Comparison of ENCODE assay signal across 8 cellular contexts in the genomic region with DNA sequence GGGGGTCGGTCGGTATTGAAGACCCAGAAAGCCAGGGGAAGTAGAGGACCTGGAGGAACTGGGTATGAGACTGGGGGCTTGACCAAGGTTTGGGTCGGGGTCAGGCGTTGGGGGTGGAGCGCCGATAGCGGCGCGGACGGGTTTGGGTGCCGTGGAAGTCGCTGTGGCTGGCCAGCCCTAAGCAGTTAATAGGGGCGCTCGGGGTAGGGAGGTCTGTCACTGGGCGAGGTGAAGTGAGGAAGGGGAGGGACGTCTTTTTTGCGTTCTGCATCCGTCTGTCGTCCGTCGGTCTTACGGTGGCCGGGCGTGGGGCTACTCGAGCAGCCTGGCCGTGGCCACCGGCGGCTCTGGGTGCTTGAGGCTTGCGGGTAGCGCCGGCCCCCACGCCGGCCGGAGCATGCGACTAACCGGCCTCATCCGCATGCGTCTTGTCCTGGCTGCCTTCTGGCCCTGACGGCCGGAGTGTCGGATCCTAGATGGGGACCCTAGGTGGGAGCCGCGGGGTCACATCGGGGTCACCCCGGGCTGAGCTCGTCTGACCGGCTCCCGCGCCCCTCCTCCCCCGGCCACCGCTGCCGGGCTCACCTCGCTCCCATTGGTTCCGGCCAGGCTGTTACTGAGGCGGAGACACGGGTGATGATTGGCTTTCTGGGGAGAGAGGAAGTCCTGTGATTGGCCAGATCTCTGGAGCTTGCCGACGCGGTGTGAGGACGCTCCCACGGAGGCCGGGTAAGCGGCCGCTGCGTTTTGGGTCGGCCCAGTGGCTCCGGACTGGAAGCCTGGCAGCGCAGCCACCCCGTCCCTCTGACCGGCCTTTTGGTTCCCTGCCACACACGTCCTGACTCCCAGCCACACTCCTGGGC. TPM values are rescaled to one million over a fixed set of nuclear protein-coding genes. Genes with fewer than 3 reads are reported as not detected.
A peak's percentile ranks its signal among the peaks of the same experiment; 100 is the strongest.
DNase-seq lines count a peak whose midpoint lies in the region; ATAC-seq, FAIRE-seq and TF ChIP-seq lines count a peak whose summit lies in the region.

No MANE protein-coding gene starts in this region.

- TF ChIP-seq EP300 in upper lobe of left lung (IDR thresholded peaks at IDR 0.05), result no peak

- no peaks in the 10 kb centered on the region for H3K27me3 ChIP-seq in pancreas
- no peaks in the 10 kb centered on the region for H3K27me3 ChIP-seq in upper lobe of left lung

- H3K27ac ChIP-seq in adipose tissue (ENCODE audit: low read depth, low read length) (peak overlapping the region; percentile 99), pancreas (peak overlapping the region; percentile 90 to 99 (median 96)), upper lobe of left lung (peak overlapping the region; percentile 99 to 100 (median 100))

- TF ChIP-seq CTCF in GM10248 (IDR thresholded peaks at IDR 0.05; ENCODE audit: control extremely low read depth, extremely low read depth, low read depth, missing control alignments), result no peak
- TF ChIP-seq CTCF in pancreas (IDR thresholded peaks at IDR 0.05), result no peak
- TF ChIP-seq CTCF in upper lobe of left lung (IDR thresholded peaks at IDR 0.05), result no peak

- no peak for FAIRE-seq in pancreas (lab: Jason Lieb, UNC)

- POLR2A ChIA-PET in GM10248 (lab: Yijun Ruan, JAX) (interaction anchor here (0.5 to 1.4 kb wide), 9 partner anchors 13 to 546 kb away, joined by 3 to 14 read pairs (median 3); a partner anchor contains a TSS), HEK293T (lab: Yijun Ruan, JAX) (interaction anchor here (0.7 to 1.4 kb wide), 7 partner anchors 9 to 128 kb away, joined by 3 to 14 read pairs (median 5); a partner anchor contains a TSS)

- 0% methylated on average over 68 to 71 of the region's 71 CpGs for WGBS in adipose tissue, 3 donors
- 0% methylated on average over 68 to 71 of the region's 71 CpGs for WGBS in pancreas, 2 donors
- 0 to 1% methylated on average over 30 to 66 of the region's 71 CpGs for WGBS in upper lobe of left lung, 2 donors

- peak; percentile 49 to 72 (median 67) for ATAC-seq in pancreas
- peak; percentile 72 to 86 for ATAC-seq in upper lobe of left lung (ENCODE audit: low FRiP score in 2 of 2)

- H3K36me3 ChIP-seq in pancreas (peaks cover 0 to 17% (median 6%) of the 10 kb centered on the region in 3 donors), upper lobe of left lung (peaks cover 26 to 46% (median 44%) of the 10 kb centered on the region in 4 donors)

- TF ChIP-seq POLR2A in upper lobe of left lung (IDR thresholded peaks at IDR 0.05), result peak in 3 of 4 donors; percentile 47 to 81 (median 78)

- peak; percentile 92 for DNase-seq in GM10248 (ENCODE audit: extremely low spot score)
- peak; percentile 84 for DNase-seq in HEK293T (ENCODE audit: extremely low spot score)
- peak; percentile 77 for DNase-seq in NCI-H1048 (lab: John Stamatoyannopoulos, UW)
- peak; percentile 95 for DNase-seq in SW480 (ENCODE audit: low spot score)
- DNase-seq in cardiac septum (ENCODE audit: low spot score), result peak; percentile 96
- peak; percentile 89 to 95 (median 90) for DNase-seq in pancreas
- DNase-seq in upper lobe of left lung, result peak; percentile 95

- H3K4me3 ChIP-seq in pancreas, result peak overlapping the region; percentile 56 to 71 (median 61)
- peak overlapping the region; percentile 82 to 90 (median 87) for H3K4me3 ChIP-seq in upper lobe of left lung

- H3K4me1 ChIP-seq in pancreas (peaks cover 13 to 18% (median 17%) of the 10 kb centered on the region in 3 donors), upper lobe of left lung (peaks cover 20 to 52% (median 30%) of the 10 kb centered on the region in 4 donors)

- intact Hi-C loops in cardiac septum (cut with DNase I), result loop anchor here (5.0 kb wide), 2 partner anchors 43 to 442 kb away; a partner anchor contains a TSS
- intact Hi-C loops in pancreas (cut with DNase I), result no loop called here

- CTCF ChIA-PET in GM10248 (lab: Yijun Ruan, JAX) (interaction anchor here (0.7 to 2.1 kb wide), 10 partner anchors 9 to 145 kb away, joined by 3 to 19 read pairs (median 5); a partner anchor contains a TSS), HEK293T (lab: Yijun Ruan, JAX) (interaction anchor here (1.1 to 1.4 kb wide), 3 partner anchors 11 to 101 kb away, joined by 3 to 4 read pairs (median 3); a partner anchor contains a TSS)

- H3K9me3 ChIP-seq in pancreas, result no peaks in the 10 kb centered on the region
- H3K9me3 ChIP-seq in upper lobe of left lung, result no peaks in the 10 kb centered on the region

TF ChIP-seq in HEK293T, 16 proteins besides CTCF, POLR2A, EP300 and RAD21:
- TF ChIP-seq NFRKB (IDR thresholded peaks at IDR 0.05) (no peak), LEF1 (IDR thresholded peaks at IDR 0.05; ENCODE audit: borderline replicate concordance) (no peak), L3MBTL2 (conservative IDR thresholded peaks at IDR 0.05) (0 out of 2 replicates have a peak, but pooled peaks have one; percentile 30), TARDBP (IDR thresholded peaks at IDR 0.05) (peak; percentile 22; the same call in 1 of the 2 replicates), HDGF (IDR thresholded peaks at IDR 0.05; ENCODE audit: borderline replicate concordance) (no peak)

RNA-seq across cellular contexts. Expression of a gene that starts 10.3 kb away (rescaled TPM):
- polyA plus RNA-seq in adipose tissue, result 10 to 100 TPM; 10.4 to 85.7 (median 77.4) TPM
- total RNA-seq in cardiac septum, result 14.7 TPM
- total RNA-seq in pancreas, result 1 to 10 TPM; 2.1 to 4.2 (median 2.4) TPM
- 10 to 100 TPM; 21.6 to 28.5 TPM for polyA plus RNA-seq in pancreas
- total RNA-seq in upper lobe of left lung, result 10 to 100 TPM in 2 of 6 donors, 1 to 10 TPM in 3, not detected in 1; 1.6 to 16.1 (median 9.3) TPM

RNA-seq across cellular contexts. Expression of a gene that starts 10.5 kb away (rescaled TPM):
- polyA plus RNA-seq in adipose tissue, result 10 to 100 TPM in 2 of 3 donors, 1 to 10 TPM in 1; 4.6 to 44.6 (median 21.6) TPM
- 22.1 TPM for total RNA-seq in cardiac septum
- 10 to 100 TPM; 14.9 to 23.7 (median 17.3) TPM for total RNA-seq in pancreas
- 10 to 100 TPM in 1 of 2 donors, 1 to 10 TPM in 1; 8.9 to 15.3 TPM for polyA plus RNA-seq in pancreas
- total RNA-seq in upper lobe of left lung, result 10 to 100 TPM; 17.5 to 68.0 (median 42.2) TPM

RNA-seq across cellular contexts. Expression of a gene that starts 12.8 kb away (rescaled TPM):
- 100 to 1,000 TPM in 2 of 3 donors, 10 to 100 TPM in 1; 69.0 to 191 (median 132) TPM for polyA plus RNA-seq in adipose tissue
- total RNA-seq in cardiac septum, result 68.8 TPM
- total RNA-seq in pancreas, result 10 to 100 TPM; 20.1 to 29.6 (median 26.6) TPM
- polyA plus RNA-seq in pancreas, result 10 to 100 TPM; 75.7 to 87.2 TPM
- 100 to 1,000 TPM in 2 of 6 donors, 10 to 100 TPM in 4; 50.0 to 111 (median 75.5) TPM for total RNA-seq in upper lobe of left lung

RNA-seq across cellular contexts. Expression of a gene that starts 13.3 kb away (rescaled TPM):
- polyA plus RNA-seq in adipose tissue (10 to 100 TPM in 2 of 3 donors, 1 to 10 TPM in 1; 8.9 to 15.4 (median 11.2) TPM), pancreas (1 to 10 TPM; 4.9 to 8.5 TPM)
- total RNA-seq in cardiac septum (12.2 TPM), pancreas (10 to 100 TPM in 1 of 6 donors, 1 to 10 TPM in 5; 5.0 to 10.5 (median 8.4) TPM), upper lobe of left lung (10 to 100 TPM in 2 of 6 donors, 1 to 10 TPM in 4; 5.2 to 12.4 (median 7.3) TPM)

RNA-seq across cellular contexts. Expression of a gene that starts 44.1 kb away (rescaled TPM):
- polyA plus RNA-seq in adipose tissue, result 100 to 1,000 TPM in 1 of 3 donors, 10 to 100 TPM in 2; 38.4 to 169 (median 39.4) TPM
- total RNA-seq in cardiac septum, result 14.2 TPM
- total RNA-seq in pancreas, result 100 to 1,000 TPM in 1 of 6 donors, 10 to 100 TPM in 5; 35.9 to 101 (median 43.1) TPM
- 100 to 1,000 TPM; 117 to 143 TPM for polyA plus RNA-seq in pancreas
- 100 to 1,000 TPM in 2 of 6 donors, 10 to 100 TPM in 4; 68.1 to 183 (median 91.3) TPM for total RNA-seq in upper lobe of left lung

Comparison
In these comparisons a context has a peak if more than half of its experiments do, and no peak if none do; other contexts are left out.
1. Peak in every context shown above with its lines: DNase-seq, ATAC-seq, H3K4me3 ChIP-seq and H3K27ac ChIP-seq.